Comparison of ENCODE assay signal across 2 cellular contexts in genomic region chr7:133536450-133536849, GRCh38.
TF ChIP-seq lines count a peak whose summit lies in the region.

No MANE protein-coding gene starts in this region.

TF ChIP-seq in neural cell, 6 proteins besides CTCF, POLR2A, EP300 and RAD21:
- no peak for TF ChIP-seq MXI1 (conservative IDR thresholded peaks at IDR 0.05; ENCODE audit: poor library complexity, severe bottlenecking)
- TF ChIP-seq TAF1 (IDR thresholded peaks at IDR 0.05; ENCODE audit: low read depth): no peak
- TF ChIP-seq POLR2AphosphoS5 (IDR thresholded peaks at IDR 0.05): no peak
- no peak for TF ChIP-seq SMC3 (conservative IDR thresholded peaks at IDR 0.05; ENCODE audit: poor library complexity)

TF ChIP-seq in HepG2, 621 proteins besides CTCF, POLR2A, EP300 and RAD21:
- no peak for TF ChIP-seq ZNF720 (CRISPR knock-in tag; IDR thresholded peaks at IDR 0.05)
- no peak for TF ChIP-seq HMGA1 (CRISPR knock-in tag; conservative IDR thresholded peaks at IDR 0.05)
